8 cellular contexts compared by ENCODE assay signal in genomic region chr11:57476883-57477506, GRCh38. TPM values are rescaled to one million over a fixed set of nuclear protein-coding genes. Genes with fewer than 3 reads are reported as not detected.
DNase-seq lines count a peak whose midpoint lies in the region; ATAC-seq and TF ChIP-seq lines count a peak whose summit lies in the region.

No MANE protein-coding gene starts in this region.

- H3K36me3 Mint-ChIP-seq in activated naive CD8-positive, alpha-beta T cell treated with anti-CD3 and anti-CD28 coated beads, Interleukin-2, amount 10 ng/mL, durations not matched to agents 7 days and 5 days, result no peaks in the 10 kb centered on the region

- no peaks in the 10 kb centered on the region for H3K9me3 Mint-ChIP-seq in activated naive CD8-positive, alpha-beta T cell treated with anti-CD3 and anti-CD28 coated beads, Interleukin-2, amount 10 ng/mL, durations not matched to agents 7 days and 5 days

- peaks cover 34% of the 10 kb centered on the region for H3K4me1 Mint-ChIP-seq in activated naive CD8-positive, alpha-beta T cell treated with anti-CD3 and anti-CD28 coated beads, Interleukin-2, amount 10 ng/mL, durations not matched to agents 7 days and 5 days

- H3K27ac Mint-ChIP-seq in activated naive CD8-positive, alpha-beta T cell treated with anti-CD3 and anti-CD28 coated beads, Interleukin-2, amount 10 ng/mL, durations not matched to agents 7 days and 5 days, result peak overlapping the region; percentile 49

- DNase-seq in LoVo (ENCODE audit: low spot score) (peak; percentile 66), KBM-7 (no peak)
- DNase-seq in activated naive CD8-positive, alpha-beta T cell treated with anti-CD3 and anti-CD28 coated beads, Interleukin-2, amount 10 ng/mL, durations not matched to agents 7 days and 5 days, result no peak
- peak; percentile 53 for DNase-seq in stimulated activated CD8-positive, alpha-beta memory T cell treated with anti-CD3 and anti-CD28 coated beads, Interleukin-4, amount 100 ng/mL, for 48 hours

- TF ChIP-seq CTCF in GM12873 (IDR thresholded peaks at IDR 0.05; ENCODE audit: insufficient read depth, low read depth, low read length, missing control alignments), result peak; percentile 63

- POLR2A ChIA-PET in activated naive CD8-positive, alpha-beta T cell treated with anti-CD3 and anti-CD28 coated beads, Interleukin-2, amount 10 ng/mL, durations not matched to agents 7 days and 5 days (lab: Charles Lee), result interaction anchor here (0.6 kb wide), 1 partner anchor 38 kb away, joined by 3 read pairs; no protein-coding TSS in a partner anchor

- peak overlapping the region; percentile 53 for H3K4me3 ChIP-seq in iPS-18c (ENCODE audit: insufficient read depth, low read depth, low read length)

- peak overlapping the region; percentile 72 for H3K4me3 Mint-ChIP-seq in activated naive CD8-positive, alpha-beta T cell treated with anti-CD3 and anti-CD28 coated beads, Interleukin-2, amount 10 ng/mL, durations not matched to agents 7 days and 5 days

- H3K9me3 ChIP-seq in iPS-18c (ENCODE audit: control insufficient read depth, insufficient read depth, low read length), result no peaks in the 10 kb centered on the region

- ATAC-seq in GM21619 (IDR thresholded peaks at IDR 0.05; ENCODE audit: unreplicated experiment), result peak; percentile 57
- peak; percentile 32 for ATAC-seq in activated naive CD8-positive, alpha-beta T cell treated with anti-CD3 and anti-CD28 coated beads, Interleukin-2, amount 10 ng/mL, durations not matched to agents 7 days and 5 days (ENCODE audit: low read depth)
- no peak for ATAC-seq in GM21526 (IDR thresholded peaks at IDR 0.05; ENCODE audit: low FRiP score, unreplicated experiment)

- H3K27me3 Mint-ChIP-seq in activated naive CD8-positive, alpha-beta T cell treated with anti-CD3 and anti-CD28 coated beads, Interleukin-2, amount 10 ng/mL, durations not matched to agents 7 days and 5 days, result peaks cover 32% of the 10 kb centered on the region

- in situ Hi-C loops in KBM-7 (cut with MboI; ENCODE audit: low pct_unique_long_range_greater_than_20kb, low sequenced_read_pairs), result loop anchor here (25.0 kb wide), 1 partner anchor 110 kb away; the partner anchor contains the start of gene SERPING1

RNA-seq across cellular contexts. Expression of gene RTN4RL2, which starts 16.7 kb away (rescaled TPM):
- total RNA-seq in activated naive CD8-positive, alpha-beta T cell treated with anti-CD3 and anti-CD28 coated beads, Interleukin-2, amount 10 ng/mL, durations not matched to agents 7 days and 5 days, result 1 to 10 TPM in 1 of 2 experiments, under 1 TPM in 1; 0.96 to 1.6 TPM

RNA-seq across cellular contexts. Expression of gene SLC43A1, which starts 38.5 kb away (rescaled TPM):
- total RNA-seq in activated naive CD8-positive, alpha-beta T cell treated with anti-CD3 and anti-CD28 coated beads, Interleukin-2, amount 10 ng/mL, durations not matched to agents 7 days and 5 days, result 10 to 100 TPM; 28.2 to 28.8 TPM

RNA-seq across cellular contexts. Expression of gene SLC43A3, which starts 50.1 kb away (rescaled TPM):
- total RNA-seq in activated naive CD8-positive, alpha-beta T cell treated with anti-CD3 and anti-CD28 coated beads, Interleukin-2, amount 10 ng/mL, durations not matched to agents 7 days and 5 days, result 10 to 100 TPM; 67.4 to 67.8 TPM

RNA-seq across cellular contexts. Expression of gene TIMM10, which starts 53.6 kb away (rescaled TPM):
- 10 to 100 TPM; 44.0 to 48.1 TPM for total RNA-seq in activated naive CD8-positive, alpha-beta T cell treated with anti-CD3 and anti-CD28 coated beads, Interleukin-2, amount 10 ng/mL, durations not matched to agents 7 days and 5 days

Comparison
In these comparisons a context has a peak if more than half of its experiments do, and no peak if none do; other contexts are left out.
1. DNase-seq: peak in LoVo (single experiment) and stimulated activated CD8-positive, alpha-beta memory T cell treated with anti-CD3 and anti-CD28 coated beads, Interleukin-4, amount 100 ng/mL, for 48 hours (single experiment); none in activated naive CD8-positive, alpha-beta T cell treated with anti-CD3 and anti-CD28 coated beads, Interleukin-2, amount 10 ng/mL, durations not matched to agents 7 days and 5 days (single experiment) and KBM-7 (single experiment).